In genomic region chr19:38319421-38320258, GRCh38 we compare ENCODE assay signal across 8 cellular contexts. TPM values are rescaled to one million over a fixed set of nuclear protein-coding genes. Genes with fewer than 3 reads are reported as not detected.
DNase-seq lines count a peak whose midpoint lies in the region; ATAC-seq and TF ChIP-seq lines count a peak whose summit lies in the region.

Gene KCNK6, plus strand, starts transcription at chr19:38319845. Its CDS starts 106 bp downstream, at chr19:38319951.

- no peaks in the 10 kb centered on the region for H3K36me3 ChIP-seq in CD4-positive, alpha-beta memory T cell (ENCODE audit: insufficient read depth, low read length)

- CTCF ChIA-PET in CD4-positive, alpha-beta memory T cell (lab: Charles Lee; ENCODE audit: partially characterized antibody) = interaction anchor here (1.1 to 1.3 kb wide), 3 partner anchors 14 to 54 kb away, joined by 3 to 4 read pairs (median 3); partner anchors contain the start of genes CATSPERG and PSMD8

- H3K4me3 Mint-ChIP-seq in CD4-positive, alpha-beta memory T cell = peak within 1 kb of the TSS; percentile 85 to 89 (median 86)
- H3K4me3 Mint-ChIP-seq in natural killer cell treated with Interleukin-12 subunit alpha and Interleukin-12 subunit beta and Interleukin-15 and Interleukin-18, amount 100 ng/mL, for 72 hours = peak within 1 kb of the TSS; percentile 72

- peak within 1 kb of the TSS; percentile 74 to 88 (median 85) for H3K27ac Mint-ChIP-seq in CD4-positive, alpha-beta memory T cell
- H3K27ac Mint-ChIP-seq in natural killer cell treated with Interleukin-12 subunit alpha and Interleukin-12 subunit beta and Interleukin-15 and Interleukin-18, amount 100 ng/mL, for 72 hours = peak within 1 kb of the TSS; percentile 49 to 55

- no peak for TF ChIP-seq CTCF in fibroblast of mammary gland (conservative IDR thresholded peaks at IDR 0.05; ENCODE audit: control insufficient read depth, insufficient read depth, low read depth, low read length)

- no peaks in the 10 kb centered on the region for H3K9me3 ChIP-seq in CD4-positive, alpha-beta memory T cell (ENCODE audit: control insufficient read depth in 1 of 2, low read length in 2 of 2)

- peaks cover 4 to 12% of the 10 kb centered on the region in 2 donors for H3K36me3 Mint-ChIP-seq in CD4-positive, alpha-beta memory T cell
- H3K36me3 Mint-ChIP-seq in natural killer cell treated with Interleukin-12 subunit alpha and Interleukin-12 subunit beta and Interleukin-15 and Interleukin-18, amount 100 ng/mL, for 72 hours = no peaks in the 10 kb centered on the region

- intact Hi-C loops in CD4-positive, alpha-beta memory T cell (cut with micrococcal nuclease) = loop anchor here (5.0 kb wide), 1 partner anchor 412 kb away; the partner anchor contains the start of genes SIPA1L3 and WDR87

- peak within 1 kb of the TSS; percentile 2 to 64 for H3K4me3 ChIP-seq in CD4-positive, alpha-beta memory T cell (ENCODE audit: low read length in 2 of 2)
- H3K4me3 ChIP-seq in fibroblast of mammary gland (ENCODE audit: control insufficient read depth, low read depth, low read length) = peak within 1 kb of the TSS; percentile 56

- no peaks in the 10 kb centered on the region for H3K27me3 ChIP-seq in CD4-positive, alpha-beta memory T cell (ENCODE audit: insufficient read depth, low read length)

- H3K27me3 Mint-ChIP-seq in CD4-positive, alpha-beta memory T cell = no peaks in the 10 kb centered on the region
- peaks cover 0 to 2% of the 10 kb centered on the region in 2 donors for H3K27me3 Mint-ChIP-seq in natural killer cell treated with Interleukin-12 subunit alpha and Interleukin-12 subunit beta and Interleukin-15 and Interleukin-18, amount 100 ng/mL, for 72 hours

- DNase-seq in CD4-positive, alpha-beta memory T cell = peak in 4 of 5 donors; percentile 22 to 37 (median 30)
- DNase-seq in NCI-H146 (lab: John Stamatoyannopoulos, UW) (peak; percentile 47), fibroblast of mammary gland (ENCODE audit: low read depth) (peak; percentile 7), substantia nigra (lab: John Stamatoyannopoulos, UW) (peak in 20 of 49 donors; percentile 3 to 85 (median 22))
- DNase-seq in activated T-cell treated with anti-CD3 and anti-CD28 coated beads, Interleukin-2, amount 50 U/mL, for 1 hour = peak; percentile 57
- DNase-seq in natural killer cell treated with Interleukin-12 subunit alpha and Interleukin-12 subunit beta and Interleukin-15 and Interleukin-18, amount 100 ng/mL, for 72 hours (ENCODE audit: low spot score) = peak; percentile 73

- H3K4me1 ChIP-seq in CD4-positive, alpha-beta memory T cell (ENCODE audit: insufficient read depth, low read length) = peaks cover 50% of the 10 kb centered on the region

- POLR2A ChIA-PET in CD4-positive, alpha-beta memory T cell (lab: Charles Lee; ENCODE audit: partially characterized antibody) = interaction anchor here (1.0 kb wide), 2 partner anchors 54 to 69 kb away, joined by 3 read pairs; no protein-coding TSS in a partner anchor

- peak within 1 kb of the TSS; percentile 62 for H3K27ac ChIP-seq in CD4-positive, alpha-beta memory T cell (ENCODE audit: low read depth, low read length)
- peak within 1 kb of the TSS; percentile 49 for H3K27ac ChIP-seq in substantia nigra (ENCODE audit: low read depth, low read length, poor library complexity, severe bottlenecking)

- H3K9me3 Mint-ChIP-seq in CD4-positive, alpha-beta memory T cell = no peaks in the 10 kb centered on the region
- no peaks in the 10 kb centered on the region for H3K9me3 Mint-ChIP-seq in natural killer cell treated with Interleukin-12 subunit alpha and Interleukin-12 subunit beta and Interleukin-15 and Interleukin-18, amount 100 ng/mL, for 72 hours

- peaks cover 34 to 76% (median 47%) of the 10 kb centered on the region in 4 donors for H3K4me1 Mint-ChIP-seq in CD4-positive, alpha-beta memory T cell
- peaks cover 27 to 35% of the 10 kb centered on the region in 2 donors for H3K4me1 Mint-ChIP-seq in natural killer cell treated with Interleukin-12 subunit alpha and Interleukin-12 subunit beta and Interleukin-15 and Interleukin-18, amount 100 ng/mL, for 72 hours (ENCODE audit: low read depth in 2 of 2)

- ATAC-seq in natural killer cell treated with Interleukin-12 subunit alpha and Interleukin-12 subunit beta and Interleukin-15 and Interleukin-18, amount 100 ng/mL, for 72 hours = no peak
- ATAC-seq in GM18909 (IDR thresholded peaks at IDR 0.05; ENCODE audit: poor library complexity, unreplicated experiment) (no peak), GM21528 (IDR thresholded peaks at IDR 0.05; ENCODE audit: low FRiP score, unreplicated experiment) (no peak)

RNA-seq across cellular contexts. Expression of gene KCNK6, which starts in this region (rescaled TPM):
- total RNA-seq in CD4-positive, alpha-beta memory T cell = 10 to 100 TPM; 14.5 to 14.9 TPM
- polyA plus RNA-seq in CD4-positive, alpha-beta memory T cell = 1 to 10 TPM; 1.3 to 7.4 TPM
- 1 to 10 TPM; 3.7 to 7.7 TPM for total RNA-seq in natural killer cell treated with Interleukin-12 subunit alpha and Interleukin-12 subunit beta and Interleukin-15 and Interleukin-18, amount 100 ng/mL, for 72 hours
